Comparison of ENCODE assay signal across 1 cellular context in the genomic region with DNA sequence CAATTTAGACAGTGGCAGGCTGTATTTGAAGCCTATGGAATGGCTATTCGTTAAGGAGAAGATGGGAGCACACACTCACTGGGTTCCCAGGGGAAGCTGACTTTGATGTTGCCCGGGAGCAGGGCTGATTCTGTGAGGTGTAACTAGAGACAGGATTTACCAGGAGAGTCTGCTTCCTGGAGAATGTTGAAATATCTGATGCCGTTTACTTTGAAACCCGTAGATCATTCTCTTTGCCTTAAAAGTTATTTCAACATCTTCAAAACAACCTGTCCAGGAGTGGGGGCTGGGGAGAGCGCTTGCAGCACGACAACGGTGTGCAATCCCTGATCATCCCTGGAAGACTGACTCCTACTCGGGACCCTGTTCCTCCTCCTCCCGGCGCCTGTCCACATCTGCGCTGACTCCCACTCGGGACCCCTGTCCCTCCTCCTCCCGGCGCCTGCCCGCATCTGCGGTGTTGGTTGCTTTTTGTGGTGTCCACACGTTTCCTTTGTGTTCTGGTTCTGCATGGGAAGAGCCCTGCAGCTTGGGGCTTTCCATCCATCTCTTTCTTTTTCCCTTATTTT.
TF ChIP-seq lines count a peak whose summit lies in the region.

No MANE protein-coding gene starts in this region.

TF ChIP-seq in HepG2, 621 proteins besides CTCF, POLR2A, EP300 and RAD21 (continued from another document):
- TF ChIP-seq, protein P1, sequence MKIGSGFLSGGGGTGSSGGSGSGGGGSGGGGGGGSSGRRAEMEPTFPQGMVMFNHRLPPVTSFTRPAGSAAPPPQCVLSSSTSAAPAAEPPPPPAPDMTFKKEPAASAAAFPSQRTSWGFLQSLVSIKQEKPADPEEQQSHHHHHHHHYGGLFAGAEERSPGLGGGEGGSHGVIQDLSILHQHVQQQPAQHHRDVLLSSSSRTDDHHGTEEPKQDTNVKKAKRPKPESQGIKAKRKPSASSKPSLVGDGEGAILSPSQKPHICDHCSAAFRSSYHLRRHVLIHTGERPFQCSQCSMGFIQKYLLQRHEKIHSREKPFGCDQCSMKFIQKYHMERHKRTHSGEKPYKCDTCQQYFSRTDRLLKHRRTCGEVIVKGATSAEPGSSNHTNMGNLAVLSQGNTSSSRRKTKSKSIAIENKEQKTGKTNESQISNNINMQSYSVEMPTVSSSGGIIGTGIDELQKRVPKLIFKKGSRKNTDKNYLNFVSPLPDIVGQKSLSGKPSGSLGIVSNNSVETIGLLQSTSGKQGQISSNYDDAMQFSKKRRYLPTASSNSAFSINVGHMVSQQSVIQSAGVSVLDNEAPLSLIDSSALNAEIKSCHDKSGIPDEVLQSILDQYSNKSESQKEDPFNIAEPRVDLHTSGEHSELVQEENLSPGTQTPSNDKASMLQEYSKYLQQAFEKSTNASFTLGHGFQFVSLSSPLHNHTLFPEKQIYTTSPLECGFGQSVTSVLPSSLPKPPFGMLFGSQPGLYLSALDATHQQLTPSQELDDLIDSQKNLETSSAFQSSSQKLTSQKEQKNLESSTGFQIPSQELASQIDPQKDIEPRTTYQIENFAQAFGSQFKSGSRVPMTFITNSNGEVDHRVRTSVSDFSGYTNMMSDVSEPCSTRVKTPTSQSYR (CRISPR knock-in tag; IDR thresholded peaks at IDR 0.05; ENCODE audit: borderline replicate concordance) = peak; percentile 11; the same call in 1 of the 2 replicates
- TF ChIP-seq CEBPB (IDR thresholded peaks at IDR 0.05; ENCODE audit: borderline replicate concordance, low read depth, low read length) (0 out of 2 replicates have a peak, but pooled peaks have one; percentile 7), BRCA1 (CRISPR knock-in tag; IDR thresholded peaks at IDR 0.05) (no peak), ZNF782 (CRISPR knock-in tag; IDR thresholded peaks at IDR 0.05; ENCODE audit: borderline replicate concordance) (no peak), ZNF224 (CRISPR knock-in tag; IDR thresholded peaks at IDR 0.05) (no peak), SRF (IDR thresholded peaks at IDR 0.05; ENCODE audit: low read depth, low read length) (no peak), SMAD1 (CRISPR knock-in tag; IDR thresholded peaks at IDR 0.05; ENCODE audit: borderline replicate concordance, low read depth) (no peak), RELA (CRISPR knock-in tag; IDR thresholded peaks at IDR 0.05) (no peak)
- TF ChIP-seq, protein P2, sequence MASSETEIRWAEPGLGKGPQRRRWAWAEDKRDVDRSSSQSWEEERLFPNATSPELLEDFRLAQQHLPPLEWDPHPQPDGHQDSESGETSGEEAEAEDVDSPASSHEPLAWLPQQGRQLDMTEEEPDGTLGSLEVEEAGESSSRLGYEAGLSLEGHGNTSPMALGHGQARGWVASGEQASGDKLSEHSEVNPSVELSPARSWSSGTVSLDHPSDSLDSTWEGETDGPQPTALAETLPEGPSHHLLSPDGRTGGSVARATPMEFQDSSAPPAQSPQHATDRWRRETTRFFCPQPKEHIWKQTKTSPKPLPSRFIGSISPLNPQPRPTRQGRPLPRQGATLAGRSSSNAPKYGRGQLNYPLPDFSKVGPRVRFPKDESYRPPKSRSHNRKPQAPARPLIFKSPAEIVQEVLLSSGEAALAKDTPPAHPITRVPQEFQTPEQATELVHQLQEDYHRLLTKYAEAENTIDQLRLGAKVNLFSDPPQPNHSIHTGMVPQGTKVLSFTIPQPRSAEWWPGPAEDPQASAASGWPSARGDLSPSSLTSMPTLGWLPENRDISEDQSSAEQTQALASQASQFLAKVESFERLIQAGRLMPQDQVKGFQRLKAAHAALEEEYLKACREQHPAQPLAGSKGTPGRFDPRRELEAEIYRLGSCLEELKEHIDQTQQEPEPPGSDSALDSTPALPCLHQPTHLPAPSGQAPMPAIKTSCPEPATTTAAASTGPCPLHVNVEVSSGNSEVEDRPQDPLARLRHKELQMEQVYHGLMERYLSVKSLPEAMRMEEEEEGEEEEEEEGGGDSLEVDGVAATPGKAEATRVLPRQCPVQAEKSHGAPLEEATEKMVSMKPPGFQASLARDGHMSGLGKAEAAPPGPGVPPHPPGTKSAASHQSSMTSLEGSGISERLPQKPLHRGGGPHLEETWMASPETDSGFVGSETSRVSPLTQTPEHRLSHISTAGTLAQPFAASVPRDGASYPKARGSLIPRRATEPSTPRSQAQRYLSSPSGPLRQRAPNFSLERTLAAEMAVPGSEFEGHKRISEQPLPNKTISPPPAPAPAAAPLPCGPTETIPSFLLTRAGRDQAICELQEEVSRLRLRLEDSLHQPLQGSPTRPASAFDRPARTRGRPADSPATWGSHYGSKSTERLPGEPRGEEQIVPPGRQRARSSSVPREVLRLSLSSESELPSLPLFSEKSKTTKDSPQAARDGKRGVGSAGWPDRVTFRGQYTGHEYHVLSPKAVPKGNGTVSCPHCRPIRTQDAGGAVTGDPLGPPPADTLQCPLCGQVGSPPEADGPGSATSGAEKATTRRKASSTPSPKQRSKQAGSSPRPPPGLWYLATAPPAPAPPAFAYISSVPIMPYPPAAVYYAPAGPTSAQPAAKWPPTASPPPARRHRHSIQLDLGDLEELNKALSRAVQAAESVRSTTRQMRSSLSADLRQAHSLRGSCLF (CRISPR knock-in tag; IDR thresholded peaks at IDR 0.05; ENCODE audit: borderline replicate concordance) = no peak
